In genomic region chr18:24475926-24476589, GRCh38 we compare ENCODE assay signal across 21 cellular contexts. TPM values are rescaled to one million over a fixed set of nuclear protein-coding genes. Genes with fewer than 3 reads are reported as not detected.
A peak's percentile ranks its signal among the peaks of the same experiment; 100 is the strongest.
DNase-seq lines count a peak whose midpoint lies in the region; ATAC-seq and TF ChIP-seq lines count a peak whose summit lies in the region.
"Had no signal": no experiment of that assay in that cellular context is flagged by ENCODE, and none has a peak within 500 bp of the region (broad histone marks: within the 10 kb centered on the region; RNA-seq: fewer than 3 reads in every experiment).

No MANE protein-coding gene starts in this region.

- H2AFZ ChIP-seq in DND-41 (ENCODE audit: low read depth, low read length) = no peak overlapping the region

- no peak overlapping the region for H3K4me3 ChIP-seq in DND-41 (ENCODE audit: low read depth in 1 of 2, low read length in 2 of 2)
- no peak overlapping the region for H3K4me3 ChIP-seq in neutrophil (ENCODE audit: low read depth in 1 of 2, low read length in 1 of 2)
- H3K4me3 ChIP-seq: BLaER1, SK-N-MC had no signal

- peak overlapping the region; percentile 67 for H3K27ac Mint-ChIP-seq in T-helper 17 cell
- H3K27ac Mint-ChIP-seq: CD4-positive, CD25-positive, alpha-beta regulatory T cell had no signal

- H3K27ac ChIP-seq in DND-41 (ENCODE audit: low read length) (no peak overlapping the region), neutrophil (peak overlapping the region; percentile 16)
- H3K27ac ChIP-seq: BLaER1, SK-N-MC had no signal

- H3K27me3 ChIP-seq in DND-41 (ENCODE audit: insufficient read depth, low read length, poor library complexity) = no peaks in the 10 kb centered on the region
- H3K27me3 ChIP-seq in neutrophil = no peaks in the 10 kb centered on the region
- H3K27me3 ChIP-seq: BLaER1 had no signal

- no peaks in the 10 kb centered on the region for H3K79me2 ChIP-seq in DND-41 (ENCODE audit: insufficient read depth, low read length)

- no peak overlapping the region for H3K9ac ChIP-seq in DND-41 (ENCODE audit: low read depth, low read length)
- H3K9ac ChIP-seq: BLaER1 had no signal

- H3K4me1 Mint-ChIP-seq in activated T-cell treated with anti-CD3 and anti-CD28 coated beads, Interleukin-2, amount 50 U/mL, for 4 hours (ENCODE audit: low read depth) = peaks cover 6% of the 10 kb centered on the region
- peaks cover 13% of the 10 kb centered on the region for H3K4me1 Mint-ChIP-seq in T-helper 17 cell
- H3K4me1 Mint-ChIP-seq: CD4-positive, CD25-positive, alpha-beta regulatory T cell had no signal

- H3K4me2 ChIP-seq in DND-41 (ENCODE audit: insufficient read depth, low read length) = no peak overlapping the region
- H3K4me2 ChIP-seq: BLaER1 had no signal

- no peaks in the 10 kb centered on the region for H3K4me1 ChIP-seq in DND-41 (ENCODE audit: insufficient read depth, low read length)
- peaks cover 17 to 35% of the 10 kb centered on the region in 2 experiments for H3K4me1 ChIP-seq in neutrophil (ENCODE audit: control insufficient read depth in 1 of 2, insufficient read depth in 1 of 2, low read depth in 1 of 2, low read length in 1 of 2)
- H3K4me1 ChIP-seq: BLaER1 had no signal

- no peaks in the 10 kb centered on the region for H3K36me3 ChIP-seq in DND-41 (ENCODE audit: insufficient read depth, low read length)
- H3K36me3 ChIP-seq in neutrophil = no peaks in the 10 kb centered on the region
- H3K36me3 ChIP-seq: BLaER1 had no signal

- peaks cover 2% of the 10 kb centered on the region for H3K36me3 Mint-ChIP-seq in activated T-cell treated with anti-CD3 and anti-CD28 coated beads, Interleukin-2, amount 50 U/mL, for 4 hours (ENCODE audit: insufficient read depth)
- peaks cover 6% of the 10 kb centered on the region for H3K36me3 Mint-ChIP-seq in T-helper 17 cell (ENCODE audit: low read depth)
- H3K36me3 Mint-ChIP-seq: CD4-positive, CD25-positive, alpha-beta regulatory T cell had no signal

- ATAC-seq in activated T-cell treated with anti-CD3 and anti-CD28 coated beads, Interleukin-2, amount 50 U/mL, for 4 hours = peak; percentile 38 to 60
- ATAC-seq in DND-41 (ENCODE audit: insufficient read depth, low read depth) (peak; percentile 50; the same call in 1 of the 3 replicates), T-helper 17 cell (peak; percentile 88), GM18870 (IDR thresholded peaks at IDR 0.05; ENCODE audit: unreplicated experiment) (no peak), HG03378 (IDR thresholded peaks at IDR 0.05; ENCODE audit: unreplicated experiment) (no peak)

- peaks cover 4% of the 10 kb centered on the region for H3K27me3 Mint-ChIP-seq in activated T-cell treated with anti-CD3 and anti-CD28 coated beads, Interleukin-2, amount 50 U/mL, for 4 hours (ENCODE audit: low read depth)
- no peaks in the 10 kb centered on the region for H3K27me3 Mint-ChIP-seq in T-helper 17 cell

- no peaks in the 10 kb centered on the region for H3K9me3 ChIP-seq in DND-41 (ENCODE audit: insufficient read depth, low read length, severe bottlenecking)
- H3K9me3 ChIP-seq in T-helper 17 cell (ENCODE audit: control insufficient read depth, low read length, poor library complexity, severe bottlenecking) = no peaks in the 10 kb centered on the region
- H3K9me3 ChIP-seq in neutrophil = no peaks in the 10 kb centered on the region
- H3K9me3 ChIP-seq: BLaER1 had no signal

- no peaks in the 10 kb centered on the region for H4K20me1 ChIP-seq in DND-41 (ENCODE audit: insufficient read depth, low read length)
- H4K20me1 ChIP-seq: BLaER1 had no signal

- no peak overlapping the region for H3K4me3 Mint-ChIP-seq in activated T-cell treated with anti-CD3 and anti-CD28 coated beads, Interleukin-2, amount 50 U/mL, for 4 hours
- H3K4me3 Mint-ChIP-seq in T-helper 17 cell = peak overlapping the region; percentile 9
- H3K4me3 Mint-ChIP-seq: CD4-positive, CD25-positive, alpha-beta regulatory T cell had no signal

- TF ChIP-seq CTCF in DND-41 (IDR thresholded peaks at IDR 0.05; ENCODE audit: borderline replicate concordance, extremely low read depth, low read length, poor library complexity, severe bottlenecking) (no peak), neutrophil (IDR thresholded peaks at IDR 0.05) (no peak)

- H3K9me3 Mint-ChIP-seq in activated T-cell treated with anti-CD3 and anti-CD28 coated beads, Interleukin-2, amount 50 U/mL, for 4 hours = peaks cover 3% of the 10 kb centered on the region

- no peak for DNase-seq in activated T-cell treated with anti-CD3 and anti-CD28 coated beads, Interleukin-2, amount 50 U/mL, for 4 hours
- no peak for DNase-seq in activated T-cell treated with anti-CD3 and anti-CD28 coated beads, Interleukin-2, amount 50 U/mL, for 48 hours
- DNase-seq in DND-41 (no peak), T-helper 17 cell (no peak)
- DNase-seq: CD4-positive, CD25-positive, alpha-beta regulatory T cell; COR-L47; DMS53; NCI-H1105 treated with DMSO at 0.1 percent for 48 hours; NCI-H146; NCI-H1930; NCI-H2107; NCI-H524; NCI-H748 treated with DMSO at 0.1 percent for 48 hours; SIG-M5 had no signal

RNA-seq across cellular contexts. Expression of gene HRH4, which starts 15.6 kb away (rescaled TPM):
- total RNA-seq in activated T-cell treated with anti-CD3 and anti-CD28 coated beads, Interleukin-2, amount 50 U/mL, for 4 hours = under 1 TPM in 1 of 3 donors, not detected in 2; 0.41 TPM
- total RNA-seq in T-helper 17 cell = 1 to 10 TPM; 3.2 to 8.5 TPM
- total RNA-seq: A172, HT1080 had no signal

RNA-seq across cellular contexts. Expression of gene IMPACT, which starts 49.6 kb away (rescaled TPM):
- total RNA-seq in activated T-cell treated with anti-CD3 and anti-CD28 coated beads, Interleukin-2, amount 50 U/mL, for 4 hours = 1 to 10 TPM; 9.5 to 9.7 (median 9.5) TPM
- 10 to 100 TPM; 15.2 to 16.4 TPM for total RNA-seq in T-helper 17 cell

Comparison
In these comparisons a context has a peak if more than half of its experiments do, and no peak if none do; other contexts are left out.
1. ATAC-seq: peak in activated T-cell treated with anti-CD3 and anti-CD28 coated beads, Interleukin-2, amount 50 U/mL, for 4 hours (2 of 2), DND-41 (single experiment) and T-helper 17 cell (single experiment); none in GM18870 (single experiment) and HG03378 (single experiment).